28 cellular contexts compared by ENCODE assay signal in genomic region chr12:23929906-23930305, GRCh38. TPM values are rescaled to one million over a fixed set of nuclear protein-coding genes. Genes with fewer than 3 reads are reported as not detected.
"Had no signal": no experiment of that assay in that cellular context is flagged by ENCODE, and none has a peak within 500 bp of the region (broad histone marks: within the 10 kb centered on the region; RNA-seq: fewer than 3 reads in every experiment).

No MANE protein-coding gene starts in this region.

- H3K4me3 Mint-ChIP-seq: activated CD4-positive, alpha-beta memory T cell treated with anti-CD3 and anti-CD28 coated beads for 36 hours; activated naive CD4-positive, alpha-beta T cell treated with anti-CD3 and anti-CD28 coated beads, Interleukin-2, amount 10 ng/mL, durations not matched to agents 7 days and 5 days; activated naive CD8-positive, alpha-beta T cell treated with anti-CD3 and anti-CD28 coated beads, Interleukin-2, amount 10 ng/mL, durations not matched to agents 7 days and 5 days; dendritic cell treated with granulocyte-macrophage colony-stimulating factor and Interleukin-4, amounts not matched to agents 40 ng/mL and 50 ng/mL, for 4 days; nephron had no signal

- H3K4me1 Mint-ChIP-seq: activated naive CD4-positive, alpha-beta T cell treated with anti-CD3 and anti-CD28 coated beads, Interleukin-2, amount 10 ng/mL, durations not matched to agents 7 days and 5 days; activated naive CD8-positive, alpha-beta T cell treated with anti-CD3 and anti-CD28 coated beads, Interleukin-2, amount 10 ng/mL, durations not matched to agents 7 days and 5 days; nephron had no signal

- H3K27me3 ChIP-seq: ascending aorta, brain microvascular endothelial cell, esophagus muscularis mucosa, pancreas, right atrium auricular region, tibial nerve had no signal

- H3K27ac ChIP-seq: ascending aorta, brain microvascular endothelial cell, esophagus muscularis mucosa, pancreas, prostate gland, right atrium auricular region, tibial nerve, WERI-Rb-1 had no signal

- H3K9me3 ChIP-seq: ascending aorta, esophagus muscularis mucosa, mucosa of descending colon, pancreas, prostate gland had no signal

- H3K27me3 Mint-ChIP-seq: activated CD4-positive, alpha-beta memory T cell treated with anti-CD3 and anti-CD28 coated beads for 36 hours; activated naive CD4-positive, alpha-beta T cell treated with anti-CD3 and anti-CD28 coated beads, Interleukin-2, amount 10 ng/mL, durations not matched to agents 7 days and 5 days; activated naive CD8-positive, alpha-beta T cell treated with anti-CD3 and anti-CD28 coated beads, Interleukin-2, amount 10 ng/mL, durations not matched to agents 7 days and 5 days; dendritic cell treated with granulocyte-macrophage colony-stimulating factor and Interleukin-4, amounts not matched to agents 40 ng/mL and 50 ng/mL, for 4 days had no signal

- H3K36me3 Mint-ChIP-seq: activated CD4-positive, alpha-beta memory T cell treated with anti-CD3 and anti-CD28 coated beads for 36 hours; activated naive CD4-positive, alpha-beta T cell treated with anti-CD3 and anti-CD28 coated beads, Interleukin-2, amount 10 ng/mL, durations not matched to agents 7 days and 5 days; activated naive CD8-positive, alpha-beta T cell treated with anti-CD3 and anti-CD28 coated beads, Interleukin-2, amount 10 ng/mL, durations not matched to agents 7 days and 5 days had no signal

- ATAC-seq: activated CD4-positive, CD25-positive, alpha-beta regulatory T cell treated with anti-CD3 and anti-CD28 coated beads, Interleukin-2, amount 50 U/mL, for 24 hours; left cardiac atrium; left ventricle myocardium superior; mucosa of descending colon; pancreas had no signal

- H3K9me3 Mint-ChIP-seq: activated naive CD4-positive, alpha-beta T cell treated with anti-CD3 and anti-CD28 coated beads, Interleukin-2, amount 10 ng/mL, durations not matched to agents 7 days and 5 days; activated naive CD8-positive, alpha-beta T cell treated with anti-CD3 and anti-CD28 coated beads, Interleukin-2, amount 10 ng/mL, durations not matched to agents 7 days and 5 days; dendritic cell treated with granulocyte-macrophage colony-stimulating factor and Interleukin-4, amounts not matched to agents 40 ng/mL and 50 ng/mL, for 4 days; nephron had no signal

- DNase-seq: activated CD4-positive, alpha-beta memory T cell treated with anti-CD3 and anti-CD28 coated beads for 36 hours; activated CD4-positive, alpha-beta T cell treated with anti-CD3 and anti-CD28 coated beads for 48 hours; activated CD8-positive, alpha-beta memory T cell treated with anti-CD3 and anti-CD28 coated beads, Interleukin-2, amount 50 U/mL, for 4 hours; activated gamma-delta T cell; activated naive CD4-positive, alpha-beta T cell treated with anti-CD3 and anti-CD28 coated beads, Interleukin-2, amount 10 ng/mL, durations not matched to agents 7 days and 5 days; activated naive CD8-positive, alpha-beta T cell treated with anti-CD3 and anti-CD28 coated beads, Interleukin-2, amount 10 ng/mL, durations not matched to agents 7 days and 5 days; activated T-cell treated with anti-CD3 and anti-CD28 coated beads, Interleukin-2, amount 50 U/mL, for 1 hour; brain microvascular endothelial cell; head of caudate nucleus; hippocampal formation; left cardiac atrium; left ventricle myocardium superior; mucosa of descending colon; pancreas; stimulated activated CD4-positive, alpha-beta T cell treated with anti-CD3 and anti-CD28 coated beads, Interleukin-2, amount 100 ng/mL, for 48 hours; stimulated activated naive CD4-positive, alpha-beta T cell treated with Interleukin-2 at 50 U/mL for 16 hours; T-helper 9 cell; WERI-Rb-1 had no signal

- H3K4me3 ChIP-seq: ascending aorta, esophagus muscularis mucosa, mucosa of descending colon, pancreas, prostate gland, right atrium auricular region, tibial nerve had no signal

- H3K36me3 ChIP-seq: ascending aorta, brain microvascular endothelial cell, esophagus muscularis mucosa, pancreas, prostate gland, right atrium auricular region, tibial nerve, WERI-Rb-1 had no signal

- FAIRE-seq: keratinocyte had no signal

- H3K27ac Mint-ChIP-seq: activated CD4-positive, alpha-beta memory T cell treated with anti-CD3 and anti-CD28 coated beads for 36 hours; activated naive CD4-positive, alpha-beta T cell treated with anti-CD3 and anti-CD28 coated beads, Interleukin-2, amount 10 ng/mL, durations not matched to agents 7 days and 5 days; activated naive CD8-positive, alpha-beta T cell treated with anti-CD3 and anti-CD28 coated beads, Interleukin-2, amount 10 ng/mL, durations not matched to agents 7 days and 5 days; dendritic cell treated with granulocyte-macrophage colony-stimulating factor and Interleukin-4, amounts not matched to agents 40 ng/mL and 50 ng/mL, for 4 days; nephron had no signal

- H3K4me1 ChIP-seq: ascending aorta, esophagus muscularis mucosa, pancreas, prostate gland, right atrium auricular region had no signal

RNA-seq across cellular contexts. Expression of gene SOX5, which starts 19.6 kb away (rescaled TPM):
- total RNA-seq: activated naive CD8-positive, alpha-beta T cell treated with anti-CD3 and anti-CD28 coated beads, Interleukin-2, amount 10 ng/mL, durations not matched to agents 7 days and 5 days; lung microvascular endothelial cell had no signal
- polyA plus RNA-seq: keratinocyte had no signal
